In genomic region chr6:56644366-56644765, GRCh38 we compare ENCODE assay signal across 17 cellular contexts.
"Had no signal": no experiment of that assay in that cellular context is flagged by ENCODE, and none has a peak within 500 bp of the region (broad histone marks: within the 10 kb centered on the region; RNA-seq: fewer than 3 reads in every experiment).

No MANE protein-coding gene starts in this region.

- DNase-seq: activated CD4-positive, alpha-beta T cell treated with anti-CD3 and anti-CD28 coated beads for 48 hours; activated CD4-positive, CD25-positive, alpha-beta regulatory T cell; activated CD8-positive, alpha-beta T cell treated with anti-CD3 and anti-CD28 coated beads for 36 hours; activated naive CD4-positive, alpha-beta T cell treated with anti-CD3 and anti-CD28 coated beads, Interleukin-2, amount 10 ng/mL, durations not matched to agents 7 days and 5 days; activated naive CD8-positive, alpha-beta T cell treated with anti-CD3 and anti-CD28 coated beads, Interleukin-2, amount 50 U/mL, for 24 hours; activated T-cell treated with anti-CD3 and anti-CD28 coated beads, Interleukin-2, amount 50 U/mL, for 1 hour; aorta; left colon; midbrain; occipital lobe; stimulated activated CD4-positive, alpha-beta T cell treated with anti-CD3 and anti-CD28 coated beads, Interleukin-2, amount 100 ng/mL, for 24 hours; stimulated activated naive CD4-positive, alpha-beta T cell treated with Interleukin-2 at 50 U/mL for 16 hours; T-helper 1 cell; T-helper 9 cell; trophoblast cell had no signal

- H3K4me3 ChIP-seq: coronary artery, lung had no signal

- ATAC-seq: activated CD8-positive, alpha-beta T cell treated with anti-CD3 and anti-CD28 coated beads for 36 hours; activated naive CD8-positive, alpha-beta T cell treated with anti-CD3 and anti-CD28 coated beads, Interleukin-2, amount 50 U/mL, for 24 hours; left colon had no signal
